In the genomic region with DNA sequence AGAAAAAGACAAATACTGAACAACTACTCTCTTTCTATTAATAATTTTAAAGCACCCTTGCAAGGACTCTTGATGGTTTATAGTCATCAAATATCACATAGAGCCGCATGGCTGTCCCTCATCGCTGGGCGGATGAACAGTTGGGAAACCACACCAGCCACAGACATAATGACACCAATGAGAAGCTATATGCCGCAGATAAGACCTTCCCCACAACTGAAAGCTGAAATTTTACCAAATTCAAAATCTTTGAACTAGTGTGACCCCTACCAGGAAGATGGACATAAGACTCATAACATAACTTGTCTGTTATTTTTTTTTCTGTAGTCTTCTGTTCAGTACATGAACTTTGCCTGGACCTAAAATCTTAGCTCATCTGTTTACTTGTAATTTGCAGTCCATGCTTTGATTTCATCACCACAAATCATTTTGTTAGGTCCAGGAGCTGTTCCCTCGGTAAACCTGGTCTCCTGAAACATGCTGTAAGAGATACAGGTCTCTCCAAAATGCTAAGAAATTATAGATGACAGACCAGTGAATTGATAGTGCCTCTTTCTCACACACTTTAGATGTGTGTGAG, we compare ENCODE assay signal across 30 cellular contexts.
DNase-seq lines count a peak whose midpoint lies in the region; ATAC-seq, FAIRE-seq and TF ChIP-seq lines count a peak whose summit lies in the region.
"Had no signal": no experiment of that assay in that cellular context is flagged by ENCODE, and none has a peak within 500 bp of the region (broad histone marks: within the 10 kb centered on the region; RNA-seq: fewer than 3 reads in every experiment).

No MANE protein-coding gene starts in this region.

- H3K4me3 Mint-ChIP-seq in natural killer cell treated with Interleukin-12 subunit alpha and Interleukin-12 subunit beta and Interleukin-15 and Interleukin-18, amount 100 ng/mL, for 72 hours: peak overlapping the region; percentile 52
- H3K4me3 Mint-ChIP-seq: B cell; CD8-positive, alpha-beta T cell; GM23338; H9 had no signal

- no peak overlapping the region for H3K4me3 ChIP-seq in K562
- H3K4me3 ChIP-seq: GM12878, GM23338, Peyer's patch, SK-N-MC had no signal

- WGBS in K562 (ENCODE audit: insufficient coverage, low coverage, missing lambda C conversion rate): 6% methylated on average over 5 of the region's 5 CpGs

- no peaks in the 10 kb centered on the region; a peak in 1 of 5 replicates for H3K4me1 ChIP-seq in K562 (replicated peaks in 1 of 2; ENCODE audit: control insufficient read depth in 2 of 2, insufficient read depth in 2 of 2, low read length in 2 of 2)
- H3K4me1 ChIP-seq: Caco-2, Peyer's patch had no signal

- no peaks in the 10 kb centered on the region for H3K36me3 ChIP-seq in K562 (ENCODE audit: control insufficient read depth, insufficient read depth, low read length)
- H3K36me3 ChIP-seq: Peyer's patch had no signal

- H3K9ac ChIP-seq in K562 (ENCODE audit: insufficient read depth in 1 of 2, low read depth in 2 of 2, low read length in 2 of 2): no peak overlapping the region

- H3K36me3 Mint-ChIP-seq in natural killer cell treated with Interleukin-12 subunit alpha and Interleukin-12 subunit beta and Interleukin-15 and Interleukin-18, amount 100 ng/mL, for 72 hours: peaks cover 6% of the 10 kb centered on the region
- H3K36me3 Mint-ChIP-seq: CD8-positive, alpha-beta T cell had no signal

- H3K79me2 ChIP-seq in K562 (ENCODE audit: control insufficient read depth, insufficient read depth, low read length): no peaks in the 10 kb centered on the region

- no peaks in the 10 kb centered on the region for H3K9me1 ChIP-seq in K562 (ENCODE audit: control insufficient read depth, insufficient read depth, low read length)

- BruUV-seq in K562 (replicated peaks; lab: Mats Ljungman, UMichigan): no TSS peak

- no peak for TF ChIP-seq EP300 in K562 (IDR thresholded peaks at IDR 0.05; ENCODE audit: low read length)

- in situ Hi-C loops in K562 (cut with MboI): no loop called here

- H3K4me1 Mint-ChIP-seq in natural killer cell treated with Interleukin-12 subunit alpha and Interleukin-12 subunit beta and Interleukin-15 and Interleukin-18, amount 100 ng/mL, for 72 hours (ENCODE audit: low read depth in 2 of 2): peaks cover 25 to 36% of the 10 kb centered on the region in 2 donors
- H3K4me1 Mint-ChIP-seq: B cell had no signal

- DNase-seq in NOMO-1 treated with DMSO at 0.1 percent for 48 hours (lab: John Stamatoyannopoulos, UW; ENCODE audit: unreplicated experiment) (peak; percentile 21), NOMO-1 (lab: John Stamatoyannopoulos, UW; ENCODE audit: unreplicated experiment in 2 of 2) (no peak), K562 (ENCODE audit: extremely low read depth in 1 of 4, low spot score in 3 of 4) (peak in 1 of 4 experiments; percentile 14), iris pigment epithelial cell (ENCODE audit: low read depth) (peak; percentile 43), RWPE1 (ENCODE audit: low spot score) (no peak)
- DNase-seq in natural killer cell treated with Interleukin-12 subunit alpha and Interleukin-12 subunit beta and Interleukin-15 and Interleukin-18, amount 100 ng/mL, for 72 hours (ENCODE audit: low spot score): no peak
- DNase-seq: Caco-2, DMS 273 treated with DMSO at 0.1 percent for 48 hours, DMS79, EL, GDM1, H9, MM.1S, NCI-H1048, NCI-H1417, NCI-H1694, NCI-H2029 treated with DMSO at 0.1 percent for 48 hours, NCI-H446 treated with DMSO at 0.1 percent for 48 hours, NCI-H526 treated with DMSO at 0.1 percent for 48 hours, Peyer's patch, SIG-M5 had no signal

- ATAC-seq in K562: peak; percentile 70
- peak; percentile 83 to 89 for ATAC-seq in natural killer cell treated with Interleukin-12 subunit alpha and Interleukin-12 subunit beta and Interleukin-15 and Interleukin-18, amount 100 ng/mL, for 72 hours
- no peak for ATAC-seq in GM21737 (IDR thresholded peaks at IDR 0.05; ENCODE audit: unreplicated experiment)
- no peak for ATAC-seq in activated CD4-positive, CD25-positive, alpha-beta regulatory T cell treated with anti-CD3 and anti-CD28 coated beads, Interleukin-2, amount 50 U/mL, for 24 hours
- ATAC-seq: CD8-positive, alpha-beta T cell; GM12878 had no signal

- no peak for TF ChIP-seq POLR2A in K562 (conservative IDR thresholded peaks at IDR 0.05)

- intact Hi-C loops in K562 (cut with micrococcal nuclease): no loop called here

- H3K9me3 Mint-ChIP-seq in natural killer cell treated with Interleukin-12 subunit alpha and Interleukin-12 subunit beta and Interleukin-15 and Interleukin-18, amount 100 ng/mL, for 72 hours: no peaks in the 10 kb centered on the region
- H3K9me3 Mint-ChIP-seq: CD8-positive, alpha-beta T cell; GM23338; H9 had no signal

- no peaks in the 10 kb centered on the region; the same call in 1 of the 2 replicates for H3K9me3 ChIP-seq in K562 (replicated peaks; ENCODE audit: control insufficient read depth, insufficient read depth, low read depth, low read length)
- H3K9me3 ChIP-seq: Caco-2, Peyer's patch had no signal

- CTCF ChIA-PET in K562 (lab: Yijun Ruan, JAX; ENCODE audit: low intra/inter-chr PET ratio): no interaction called here
- CTCF ChIA-PET in RWPE1 (lab: Yijun Ruan, JAX): interaction anchor here (0.6 to 0.7 kb wide), 3 partner anchors 15 to 268 kb away, joined by 3 to 4 read pairs (median 3); no protein-coding TSS in a partner anchor

- H3K27me3 ChIP-seq in K562 (ENCODE audit: control insufficient read depth in 2 of 2, insufficient read depth in 2 of 2, low read length in 2 of 2): no peaks in the 10 kb centered on the region
- H3K27me3 ChIP-seq: Peyer's patch had no signal

- H3K27ac Mint-ChIP-seq in natural killer cell treated with Interleukin-12 subunit alpha and Interleukin-12 subunit beta and Interleukin-15 and Interleukin-18, amount 100 ng/mL, for 72 hours: peak overlapping the region in 1 of 2 donors; percentile 1
- H3K27ac Mint-ChIP-seq: B cell; CD8-positive, alpha-beta T cell; GM23338; H9 had no signal

- no peak overlapping the region for H3K27ac ChIP-seq in K562 (ENCODE audit: extremely low read depth, low read depth, low read length)
- H3K27ac ChIP-seq in RWPE1: no peak overlapping the region
- H3K27ac ChIP-seq: 22Rv1, C4-2B, Peyer's patch, SK-N-MC had no signal

- no peak for FAIRE-seq in K562 (lab: Jason Lieb, UNC)
- FAIRE-seq: GM12878 had no signal

- TF ChIP-seq RAD21 in K562 (CRISPR knock-in tag; conservative IDR thresholded peaks at IDR 0.05 in 1 of 2, IDR thresholded peaks at IDR 0.05 in 1 of 2): no peak

- TF ChIP-seq CTCF in K562 (IDR thresholded peaks at IDR 0.05 in 2 of 3, conservative IDR thresholded peaks at IDR 0.05 in 1 of 3; ENCODE audit: insufficient read depth in 2 of 3, low read depth in 1 of 3, low read length in 3 of 3) (no peak), RWPE1 (conservative IDR thresholded peaks at IDR 0.05; ENCODE audit: low read depth) (no peak)

- peaks cover 23% of the 10 kb centered on the region in 2 donors for H3K27me3 Mint-ChIP-seq in natural killer cell treated with Interleukin-12 subunit alpha and Interleukin-12 subunit beta and Interleukin-15 and Interleukin-18, amount 100 ng/mL, for 72 hours

- H2AFZ ChIP-seq in K562 (ENCODE audit: low read depth, low read length): no peak overlapping the region
- H2AFZ ChIP-seq: GM23338 had no signal

- POLR2A ChIA-PET in K562 (lab: Yijun Ruan, JAX) (interaction anchor here (0.6 kb wide), 1 partner anchor 50 kb away, joined by 3 read pairs; no protein-coding TSS in a partner anchor), RWPE1 (lab: Yijun Ruan, JAX; ENCODE audit: low non-redundant PET) (no interaction called here)

- H3K4me2 ChIP-seq in K562 (ENCODE audit: insufficient read depth, low read length): no peak overlapping the region
- H3K4me2 ChIP-seq: GM23338 had no signal

- H4K20me1 ChIP-seq in K562 (replicated peaks; ENCODE audit: control insufficient read depth, insufficient read depth, low read length): no peaks in the 10 kb centered on the region

TF ChIP-seq in K562, 482 proteins besides CTCF, POLR2A, EP300 and RAD21 (continues in another document):
- TF ChIP-seq, protein P1, sequence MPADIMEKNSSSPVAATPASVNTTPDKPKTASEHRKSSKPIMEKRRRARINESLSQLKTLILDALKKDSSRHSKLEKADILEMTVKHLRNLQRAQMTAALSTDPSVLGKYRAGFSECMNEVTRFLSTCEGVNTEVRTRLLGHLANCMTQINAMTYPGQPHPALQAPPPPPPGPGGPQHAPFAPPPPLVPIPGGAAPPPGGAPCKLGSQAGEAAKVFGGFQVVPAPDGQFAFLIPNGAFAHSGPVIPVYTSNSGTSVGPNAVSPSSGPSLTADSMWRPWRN (IDR thresholded peaks at IDR 0.05; ENCODE audit: low read depth): peak; percentile 63
- TF ChIP-seq, protein P2, sequence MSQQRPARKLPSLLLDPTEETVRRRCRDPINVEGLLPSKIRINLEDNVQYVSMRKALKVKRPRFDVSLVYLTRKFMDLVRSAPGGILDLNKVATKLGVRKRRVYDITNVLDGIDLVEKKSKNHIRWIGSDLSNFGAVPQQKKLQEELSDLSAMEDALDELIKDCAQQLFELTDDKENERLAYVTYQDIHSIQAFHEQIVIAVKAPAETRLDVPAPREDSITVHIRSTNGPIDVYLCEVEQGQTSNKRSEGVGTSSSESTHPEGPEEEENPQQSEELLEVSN (IDR thresholded peaks at IDR 0.05; ENCODE audit: borderline replicate concordance in 1 of 2, extremely low read depth in 1 of 2, insufficient read depth in 1 of 2, insufficient read length in 1 of 2, low read depth in 1 of 2, low read length in 1 of 2, poor library complexity in 1 of 2, severe bottlenecking in 1 of 2): no peak
- peak; percentile 30; the same call in 1 of the 2 replicates for TF ChIP-seq TEAD4 (IDR thresholded peaks at IDR 0.05; ENCODE audit: low read length)
- TF ChIP-seq TEAD4 (CRISPR knock-in tag; IDR thresholded peaks at IDR 0.05; ENCODE audit: borderline replicate concordance): no peak
- TF ChIP-seq RCOR1 (IDR thresholded peaks at IDR 0.05; ENCODE audit: borderline replicate concordance in 1 of 2, low read depth in 2 of 2, low read length in 2 of 2): 0 out of 4 replicates have a peak, but pooled peaks of 1 of the 2 experiments have one; percentile 40

Comparison
In these comparisons a context has a peak if more than half of its experiments do, and no peak if none do; other contexts are left out.
1. DNase-seq: peak in NOMO-1 treated with DMSO at 0.1 percent for 48 hours (single experiment) and iris pigment epithelial cell (single experiment); none in NOMO-1 (0 of 2), natural killer cell treated with Interleukin-12 subunit alpha and Interleukin-12 subunit beta and Interleukin-15 and Interleukin-18, amount 100 ng/mL, for 72 hours (single experiment) and RWPE1 (single experiment).
2. ATAC-seq: peak in K562 (single experiment) and natural killer cell treated with Interleukin-12 subunit alpha and Interleukin-12 subunit beta and Interleukin-15 and Interleukin-18, amount 100 ng/mL, for 72 hours (2 of 2); none in GM21737 (single experiment) and activated CD4-positive, CD25-positive, alpha-beta regulatory T cell treated with anti-CD3 and anti-CD28 coated beads, Interleukin-2, amount 50 U/mL, for 24 hours (0 of 2).